Comparison of ENCODE assay signal across 32 cellular contexts in the genomic region with DNA sequence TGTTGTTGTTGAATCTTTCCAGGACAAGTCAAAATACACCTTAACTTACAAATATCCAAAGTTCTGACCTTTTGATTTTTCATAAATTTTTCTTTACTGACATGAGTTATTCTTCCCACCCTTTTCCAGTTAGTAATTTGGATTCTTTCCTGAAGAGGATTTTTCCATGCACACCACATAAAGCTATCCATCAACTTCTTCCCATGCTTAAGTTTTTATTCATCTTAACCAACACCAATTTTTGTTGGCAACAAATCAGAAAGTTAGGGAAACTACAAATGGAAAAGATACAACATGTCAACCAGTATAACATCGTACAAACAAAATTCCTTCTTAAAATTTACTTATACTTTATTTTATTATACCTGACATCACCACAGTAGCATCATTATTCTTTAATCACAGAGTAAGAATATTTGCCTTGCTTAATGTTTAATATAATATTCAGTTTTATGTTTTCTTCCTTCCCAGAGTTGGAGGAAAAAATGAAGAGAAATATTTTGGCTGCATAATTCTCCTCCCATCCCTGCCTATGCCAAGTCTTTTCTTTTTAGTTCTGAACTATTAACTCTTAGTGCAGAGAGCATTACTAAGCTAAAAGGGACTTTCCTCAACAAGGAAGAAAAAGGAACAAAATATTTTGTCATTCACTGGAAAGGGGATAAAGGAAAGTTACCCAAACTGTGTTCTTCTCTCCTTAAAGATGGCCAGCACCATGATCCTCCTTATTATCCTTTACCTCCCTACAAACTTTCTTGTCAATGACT.
A peak's percentile ranks its signal among the peaks of the same experiment; 100 is the strongest.
DNase-seq lines count a peak whose midpoint lies in the region; ATAC-seq and TF ChIP-seq lines count a peak whose summit lies in the region.
"Had no signal": no experiment of that assay in that cellular context is flagged by ENCODE, and none has a peak within 500 bp of the region (broad histone marks: within the 10 kb centered on the region; RNA-seq: fewer than 3 reads in every experiment).

No MANE protein-coding gene starts in this region.

- peak; percentile 35 for DNase-seq in GM03348 (ENCODE audit: low spot score)
- peak; percentile 9 for DNase-seq in amniotic epithelial cell (ENCODE audit: low read depth)
- no peak for DNase-seq in left lung
- peak; percentile 73 for DNase-seq in stromal cell of bone marrow (ENCODE audit: low read depth)
- no peak for DNase-seq in mesothelial cell of epicardium (ENCODE audit: low spot score in 2 of 2, unreplicated experiment in 2 of 2)
- no peak for DNase-seq in epidermal melanocyte (ENCODE audit: insufficient read length, low spot score)
- no peak for DNase-seq in glutamatergic neuron
- DNase-seq: activated CD4-positive, alpha-beta memory T cell treated with anti-CD3 and anti-CD28 coated beads, Interleukin-2, amount 10 ng/mL, durations not matched to agents 7 days and 5 days; activated CD8-positive, alpha-beta memory T cell treated with anti-CD3 and anti-CD28 coated beads, Interleukin-2, amount 50 U/mL, for 4 hours; activated naive CD4-positive, alpha-beta T cell treated with anti-CD3 and anti-CD28 coated beads, Interleukin-2, amount 10 ng/mL, durations not matched to agents 7 days and 5 days; amygdala; DMS153; effector CD4-positive, alpha-beta T cell; foreskin fibroblast; GOT3; heart left ventricle; lower lobe of right lung; natural killer cell; NCI-H1092; NCI-H1694 treated with DMSO at 0.1 percent for 48 hours; NCI-H2171; NCI-H510A; occipital lobe; retina; RPMI8226; SJCRH30; stimulated activated CD4-positive, alpha-beta T cell treated with anti-CD3 and anti-CD28 coated beads, Interleukin-1b, Interleukin-23, amount 100 ng/mL, for 48 hours; stimulated activated naive CD4-positive, alpha-beta T cell treated with Interleukin-2 at 50 U/mL for 16 hours; T-helper 9 cell had no signal

- H3K27me3 Mint-ChIP-seq in mesothelial cell of epicardium (ENCODE audit: low read depth) (no peaks in the 10 kb centered on the region), glutamatergic neuron (ENCODE audit: unreplicated experiment) (no peaks in the 10 kb centered on the region)
- H3K27me3 Mint-ChIP-seq: activated CD4-positive, alpha-beta memory T cell treated with anti-CD3 and anti-CD28 coated beads, Interleukin-2, amount 10 ng/mL, durations not matched to agents 7 days and 5 days; activated naive CD4-positive, alpha-beta T cell treated with anti-CD3 and anti-CD28 coated beads, Interleukin-2, amount 10 ng/mL, durations not matched to agents 7 days and 5 days had no signal

- no peaks in the 10 kb centered on the region for H3K36me3 Mint-ChIP-seq in mesothelial cell of epicardium
- H3K36me3 Mint-ChIP-seq in glutamatergic neuron (ENCODE audit: unreplicated experiment): no peaks in the 10 kb centered on the region
- H3K36me3 Mint-ChIP-seq: activated naive CD4-positive, alpha-beta T cell treated with anti-CD3 and anti-CD28 coated beads, Interleukin-2, amount 10 ng/mL, durations not matched to agents 7 days and 5 days; natural killer cell had no signal

- H3K4me3 ChIP-seq in left lung: no peak overlapping the region
- H3K4me3 ChIP-seq: BLaER1 treated with 17β-estradiol and CSF1 and Interleukin-3, amounts not matched to agents 10 nM and 100 nM; heart left ventricle; lower lobe of right lung; SJCRH30; smooth muscle cell had no signal

- no peak overlapping the region for H3K4me3 Mint-ChIP-seq in mesothelial cell of epicardium
- H3K4me3 Mint-ChIP-seq in glutamatergic neuron (ENCODE audit: unreplicated experiment): no peak overlapping the region
- H3K4me3 Mint-ChIP-seq: activated CD4-positive, alpha-beta memory T cell treated with anti-CD3 and anti-CD28 coated beads, Interleukin-2, amount 10 ng/mL, durations not matched to agents 7 days and 5 days; activated naive CD4-positive, alpha-beta T cell treated with anti-CD3 and anti-CD28 coated beads, Interleukin-2, amount 10 ng/mL, durations not matched to agents 7 days and 5 days; natural killer cell had no signal

- H3K4me1 Mint-ChIP-seq in mesothelial cell of epicardium (no peaks in the 10 kb centered on the region), glutamatergic neuron (ENCODE audit: low read depth, unreplicated experiment) (peaks cover 3% of the 10 kb centered on the region)
- H3K4me1 Mint-ChIP-seq: activated CD4-positive, alpha-beta memory T cell treated with anti-CD3 and anti-CD28 coated beads, Interleukin-2, amount 10 ng/mL, durations not matched to agents 7 days and 5 days; activated naive CD4-positive, alpha-beta T cell treated with anti-CD3 and anti-CD28 coated beads, Interleukin-2, amount 10 ng/mL, durations not matched to agents 7 days and 5 days; natural killer cell had no signal

- H3K9me3 ChIP-seq in left lung: no peaks in the 10 kb centered on the region
- H3K9me3 ChIP-seq: BLaER1 treated with 17β-estradiol and CSF1 and Interleukin-3, amounts not matched to agents 10 nM and 100 nM; heart left ventricle; lower lobe of right lung; SJCRH30 had no signal

- ATAC-seq in left lung: peak; percentile 27
- ATAC-seq: heart left ventricle, lower lobe of right lung, natural killer cell had no signal

- no peaks in the 10 kb centered on the region for H3K4me1 ChIP-seq in left lung
- H3K4me1 ChIP-seq: BLaER1 treated with 17β-estradiol and CSF1 and Interleukin-3, amounts not matched to agents 10 nM and 100 nM; lower lobe of right lung; SJCRH30 had no signal

- H3K27ac Mint-ChIP-seq in mesothelial cell of epicardium: no peak overlapping the region
- no peak overlapping the region for H3K27ac Mint-ChIP-seq in glutamatergic neuron (ENCODE audit: unreplicated experiment)
- H3K27ac Mint-ChIP-seq: activated CD4-positive, alpha-beta memory T cell treated with anti-CD3 and anti-CD28 coated beads, Interleukin-2, amount 10 ng/mL, durations not matched to agents 7 days and 5 days; activated naive CD4-positive, alpha-beta T cell treated with anti-CD3 and anti-CD28 coated beads, Interleukin-2, amount 10 ng/mL, durations not matched to agents 7 days and 5 days; natural killer cell had no signal

- TF ChIP-seq CTCF in left lung (IDR thresholded peaks at IDR 0.05) (no peak), mesothelial cell of epicardium (IDR thresholded peaks at IDR 0.05; ENCODE audit: unreplicated experiment) (no peak), glutamatergic neuron (IDR thresholded peaks at IDR 0.05; ENCODE audit: partially characterized antibody, unreplicated experiment) (no peak)

- H3K27ac ChIP-seq in left lung: no peak overlapping the region
- H3K27ac ChIP-seq: BLaER1 treated with 17β-estradiol and CSF1 and Interleukin-3, amounts not matched to agents 10 nM and 100 nM; epithelial cell of prostate; lower lobe of right lung; SJCRH30 had no signal

- intact Hi-C loops in left lung (cut with DNase I): no loop called here

- H3K27me3 ChIP-seq in left lung: no peaks in the 10 kb centered on the region
- H3K27me3 ChIP-seq: BLaER1 treated with 17β-estradiol and CSF1 and Interleukin-3, amounts not matched to agents 10 nM and 100 nM; heart left ventricle; SJCRH30 had no signal

- H3K9me3 Mint-ChIP-seq in mesothelial cell of epicardium: peaks cover 7% of the 10 kb centered on the region
- H3K9me3 Mint-ChIP-seq in glutamatergic neuron (ENCODE audit: unreplicated experiment): peaks cover 1% of the 10 kb centered on the region

- H3K36me3 ChIP-seq in left lung: no peaks in the 10 kb centered on the region
- H3K36me3 ChIP-seq: BLaER1 treated with 17β-estradiol and CSF1 and Interleukin-3, amounts not matched to agents 10 nM and 100 nM; heart left ventricle; lower lobe of right lung; SJCRH30 had no signal

Comparison
In these comparisons a context has a peak if more than half of its experiments do, and no peak if none do; other contexts are left out.
1. DNase-seq: peak in GM03348 (single experiment), amniotic epithelial cell (single experiment) and stromal cell of bone marrow (single experiment); none in left lung (0 of 2), mesothelial cell of epicardium (0 of 2), epidermal melanocyte (single experiment) and glutamatergic neuron (single experiment).